ENCODE assay signal across 17 cellular contexts in genomic region chr13:37418490-37418889, GRCh38.
DNase-seq lines count a peak whose midpoint lies in the region; ATAC-seq and TF ChIP-seq lines count a peak whose summit lies in the region.
"Had no signal": no experiment of that assay in that cellular context is flagged by ENCODE, and none has a peak within 500 bp of the region (broad histone marks: within the 10 kb centered on the region; RNA-seq: fewer than 3 reads in every experiment).

No MANE protein-coding gene starts in this region.

- H2AFZ ChIP-seq in IMR-90 (replicated peaks; ENCODE audit: low read length, poor library complexity) = no peak overlapping the region
- H2AFZ ChIP-seq: GM23338 had no signal

- CTCF ChIA-PET in IMR-90 (lab: Yijun Ruan, JAX) = no interaction called here

- no TSS peak for BruUV-seq in IMR-90 (replicated peaks; lab: Mats Ljungman, UMichigan)

- H2AK5ac ChIP-seq in IMR-90 (ENCODE audit: low read depth, low read length) = no peak overlapping the region; the same call in 1 of the 2 replicates

- no peak overlapping the region for H3K14ac ChIP-seq in IMR-90 (replicated peaks; ENCODE audit: low read depth, low read length)

- peak overlapping the region; percentile 38 for H3K18ac ChIP-seq in IMR-90 (ENCODE audit: low read depth, low read length)

- H3K23ac ChIP-seq in IMR-90 (ENCODE audit: low read depth, low read length) = no peak overlapping the region

- no peak for TF ChIP-seq RAD21 in IMR-90 (IDR thresholded peaks at IDR 0.05; ENCODE audit: low read length)

- H3K27me3 ChIP-seq in IMR-90 (ENCODE audit: control insufficient read depth, insufficient read depth, low read length) = no peaks in the 10 kb centered on the region
- H3K27me3 ChIP-seq: BE2C, Peyer's patch had no signal

- no peak for TF ChIP-seq POLR2A in IMR-90 (IDR thresholded peaks at IDR 0.05; ENCODE audit: low read depth, low read length)

- H2BK120ac ChIP-seq in IMR-90 (ENCODE audit: low read depth, low read length) = no peak overlapping the region; the same call in 1 of the 2 replicates

- TF ChIP-seq CTCF in IMR-90 (conservative IDR thresholded peaks at IDR 0.05; ENCODE audit: low read depth, low read length) (no peak), choroid plexus epithelial cell (conservative IDR thresholded peaks at IDR 0.05; ENCODE audit: low read depth, low read length) (no peak)

- H3K4me3 ChIP-seq in IMR-90 (ENCODE audit: insufficient read depth, low read depth, low read length) (no peak overlapping the region), choroid plexus epithelial cell (ENCODE audit: low read depth, low read length) (no peak overlapping the region)
- H3K4me3 ChIP-seq: GM23338, K562, Peyer's patch had no signal

- H3K9ac ChIP-seq in IMR-90 (ENCODE audit: low read depth, low read length) = no peak overlapping the region

- H3K9me1 ChIP-seq in IMR-90 (ENCODE audit: insufficient read depth, low read length) = peaks cover 2% of the 10 kb centered on the region

- peaks cover 4% of the 10 kb centered on the region; the same call in 1 of the 2 replicates for H3K4me1 ChIP-seq in IMR-90 (ENCODE audit: control insufficient read depth, insufficient read depth, low read length)
- H3K4me1 ChIP-seq: BE2C, Caco-2, Peyer's patch had no signal

- H3K79me1 ChIP-seq in IMR-90 (ENCODE audit: low read depth in 1 of 2, low read length in 2 of 2) = no peaks in the 10 kb centered on the region

- 0 out of 2 replicates have a peak overlapping the region, but pooled peaks have one; percentile 10 for H3K4me2 ChIP-seq in IMR-90 (ENCODE audit: low read depth, low read length)
- H3K4me2 ChIP-seq: GM23338 had no signal

- no peaks in the 10 kb centered on the region for H3K9me3 ChIP-seq in IMR-90 (ENCODE audit: control insufficient read depth, insufficient read depth, low read length)
- H3K9me3 ChIP-seq: BE2C, Caco-2, Peyer's patch had no signal

- peak overlapping the region; percentile 43; the same call in 1 of the 2 replicates for H3K27ac ChIP-seq in IMR-90 (ENCODE audit: insufficient read depth, low read length)
- H3K27ac ChIP-seq: Peyer's patch had no signal

- no peak overlapping the region for H2BK15ac ChIP-seq in IMR-90 (ENCODE audit: low read depth, low read length)

- no peak overlapping the region for H3K4ac ChIP-seq in IMR-90 (ENCODE audit: low read depth, low read length)

- intact Hi-C loops in IMR-90 (cut with micrococcal nuclease) = loop anchor here (5.0 to 10.0 kb wide), 2 partner anchors 179 to 224 kb away; partner anchors contain the start of gene POSTN

- H3K36me3 ChIP-seq in IMR-90 (ENCODE audit: control insufficient read depth, insufficient read depth, low read length) = no peaks in the 10 kb centered on the region
- H3K36me3 ChIP-seq: BE2C, Peyer's patch had no signal

- no peak overlapping the region for H2BK20ac ChIP-seq in IMR-90 (ENCODE audit: low read depth, low read length)

- no peak overlapping the region for H3K56ac ChIP-seq in IMR-90 (ENCODE audit: extremely low read depth, insufficient read depth, low read length)

- no peak overlapping the region for H2AK9ac ChIP-seq in IMR-90 (replicated peaks; ENCODE audit: low read depth, low read length, poor library complexity)

- ATAC-seq in IMR-90 (ENCODE audit: low read depth) (peak; percentile 89), GM18502 (IDR thresholded peaks at IDR 0.05; ENCODE audit: poor library complexity, unreplicated experiment) (no peak)
- ATAC-seq: GM23338, HCT116, K562 had no signal

- POLR2A ChIA-PET in IMR-90 (lab: Charles Lee; ENCODE audit: unreplicated experiment) = no interaction called here

- H2BK5ac ChIP-seq in IMR-90 (ENCODE audit: low read depth, low read length, poor library complexity, severe bottlenecking) = no peak overlapping the region

- dilution Hi-C loops in IMR-90 (cut with HindIII; ENCODE audit: low sequenced_read_pairs, unreplicated experiment) = no loop called here

- in situ Hi-C loops in IMR-90 (cut with MboI; ENCODE audit: low sequenced_read_pairs) = no loop called here
- in situ Hi-C loops in KBM-7 (cut with MboI; ENCODE audit: low pct_unique_long_range_greater_than_20kb, low sequenced_read_pairs) = no loop called here

- H4K8ac ChIP-seq in IMR-90 (ENCODE audit: low read depth in 2 of 2, low read length in 2 of 2) = no peak overlapping the region; a peak in 1 of 4 replicates

- H4K5ac ChIP-seq in IMR-90 (ENCODE audit: low read depth, low read length) = no peak overlapping the region

- H4K20me1 ChIP-seq in IMR-90 (ENCODE audit: insufficient read depth, low read length) = no peaks in the 10 kb centered on the region

- whole genome bisulfite sequencing in IMR-90 (ENCODE audit: extremely low coverage in 2 of 2, insufficient read length in 1 of 2), 2 experiments = no CpG with 5 or more reads among the region's 2 CpGs

- H4K91ac ChIP-seq in IMR-90 (ENCODE audit: insufficient read depth, low read depth, low read length) = no peak overlapping the region

- peak; percentile 79 for DNase-seq in IMR-90
- peak; percentile 41 for DNase-seq in choroid plexus epithelial cell (ENCODE audit: low read depth)
- peak; percentile 14 for DNase-seq in fibroblast of the conjunctiva (ENCODE audit: low read depth)
- DNase-seq in UCSD-AML1 (lab: John Stamatoyannopoulos, UW; ENCODE audit: unreplicated experiment) = no peak
- DNase-seq in KBM-7 = no peak
- DNase-seq in CD1c-positive myeloid dendritic cell (ENCODE audit: extremely low spot score) = no peak
- DNase-seq: BE2C; Caco-2; CD4-positive, alpha-beta T cell; DMS153; GDM1; NCI-H1694 treated with DMSO at 0.1 percent for 48 hours; Peyer's patch had no signal

TF ChIP-seq in IMR-90, 13 proteins besides CTCF, POLR2A, EP300 and RAD21:
- TF ChIP-seq CEBPB (IDR thresholded peaks at IDR 0.05; ENCODE audit: low read depth, low read length) (peak; percentile 74), RCOR1 (IDR thresholded peaks at IDR 0.05; ENCODE audit: insufficient replicate concordance, low read length) (no peak)
TF ChIP-seq in IMR-90: peak in this region for 1.

Comparison
In these comparisons a context has a peak if more than half of its experiments do, and no peak if none do; other contexts are left out.
1. DNase-seq: peak in IMR-90 (single experiment), choroid plexus epithelial cell (single experiment) and fibroblast of the conjunctiva (single experiment); none in UCSD-AML1 (single experiment), KBM-7 (single experiment) and CD1c-positive myeloid dendritic cell (single experiment).